ENCODE assay signal across 22 cellular contexts in the genomic region with DNA sequence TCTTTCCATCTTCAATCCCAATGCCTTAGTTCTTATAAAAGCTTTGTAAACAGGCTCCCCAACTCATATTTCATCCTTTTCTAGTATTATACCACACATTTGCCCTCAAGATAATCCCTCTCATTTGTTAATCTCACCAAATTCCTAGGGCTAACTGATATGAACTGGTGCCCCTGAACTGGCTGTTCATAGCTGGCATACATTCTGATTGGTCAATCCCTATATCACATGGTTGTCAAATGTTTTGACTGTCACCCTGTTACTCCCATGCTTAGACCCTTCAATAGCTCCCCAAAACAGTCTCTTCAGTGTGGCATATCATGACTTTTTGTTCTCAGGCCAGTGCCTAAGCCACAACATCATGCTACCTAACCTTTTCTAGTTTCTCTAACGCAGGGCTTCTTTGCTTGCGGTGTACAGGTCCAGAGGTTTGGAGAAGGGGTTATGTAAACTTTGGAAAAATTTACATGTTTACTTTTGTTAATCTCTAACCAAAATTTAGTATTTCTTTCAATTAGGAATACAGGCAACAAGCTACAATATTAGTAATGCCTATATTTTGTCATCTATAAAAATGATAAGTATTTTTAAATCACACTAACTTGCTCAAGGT. TPM values are rescaled to one million over a fixed set of nuclear protein-coding genes. Genes with fewer than 3 reads are reported as not detected.
"Had no signal": no experiment of that assay in that cellular context is flagged by ENCODE, and none has a peak within 500 bp of the region (broad histone marks: within the 10 kb centered on the region; RNA-seq: fewer than 3 reads in every experiment).

No MANE protein-coding gene starts in this region.

- H3K9ac ChIP-seq: KMS-11, SK-N-SH had no signal

- H3K27ac ChIP-seq: KMS-11 had no signal

- H3K9me3 ChIP-seq: SK-N-SH had no signal

- ATAC-seq: K562 had no signal

- H3K4me3 ChIP-seq: K562 had no signal

- H3K4me2 ChIP-seq: KMS-11, SK-N-SH had no signal

- H3K4me3 Mint-ChIP-seq: IgD-negative memory B cell had no signal

- DNase-seq: Kasumi-1, MM.1S, NCI-H1092 treated with DMSO at 0.1 percent for 48 hours, NCI-H1436, NCI-H187, NCI-H2029, NCI-H2081 treated with DMSO at 0.1 percent for 48 hours, NCI-H2171, NCI-H226, NCI-H446, NCI-H510A, NCI-H524 treated with DMSO at 0.1 percent for 48 hours, NCI-H69, NCI-H774, Right ventricle myocardium superior, RPMI8226, SK-N-SH had no signal

- H3K9me2 ChIP-seq: SK-N-SH had no signal

- H3K27me3 Mint-ChIP-seq: IgD-negative memory B cell had no signal

- H3K9me3 Mint-ChIP-seq: IgD-negative memory B cell had no signal

- FAIRE-seq: K562, RCC 7860 had no signal

RNA-seq across cellular contexts. Expression of gene GDF7, which starts 30.5 kb away (rescaled TPM):
- total RNA-seq: HT-29, K562 had no signal
